Comparison of ENCODE assay signal across 8 cellular contexts in genomic region chr15:92714457-92715401, GRCh38. TPM values are rescaled to one million over a fixed set of nuclear protein-coding genes. Genes with fewer than 3 reads are reported as not detected.
A peak's percentile ranks its signal among the peaks of the same experiment; 100 is the strongest.
DNase-seq lines count a peak whose midpoint lies in the region; ATAC-seq and TF ChIP-seq lines count a peak whose summit lies in the region.

No MANE protein-coding gene starts in this region.

- no peaks in the 10 kb centered on the region for H3K27me3 ChIP-seq in kidney epithelial cell (ENCODE audit: control insufficient read depth, insufficient read depth, low read length)

- DNase-seq in NCI-H2029 (lab: John Stamatoyannopoulos, UW) = peak; percentile 12
- no peak for DNase-seq in NCI-H2029 treated with DMSO at 0.1 percent for 48 hours (lab: John Stamatoyannopoulos, UW)
- peak; percentile 54 for DNase-seq in NCI-H226
- DNase-seq in cerebellum (ENCODE audit: low spot score) = peak; percentile 72
- no peak for DNase-seq in kidney epithelial cell (ENCODE audit: low read depth)
- peak; percentile 81 for DNase-seq in stimulated activated CD4-positive, alpha-beta T cell treated with anti-CD3 and anti-CD28 coated beads, Interleukin-15, amount 100 ng/mL, for 24 hours

- peak overlapping the region; percentile 46 for H3K4me3 ChIP-seq in kidney epithelial cell (ENCODE audit: low read depth, low read length)

- H3K36me3 ChIP-seq in kidney epithelial cell (ENCODE audit: control insufficient read depth, insufficient read depth, low read length) = no peaks in the 10 kb centered on the region

- TF ChIP-seq CTCF in kidney epithelial cell (IDR thresholded peaks at IDR 0.05; ENCODE audit: insufficient read depth, low read length, poor library complexity, severe bottlenecking) = peak; percentile 77

- ATAC-seq in HG03045 (IDR thresholded peaks at IDR 0.05; ENCODE audit: unreplicated experiment) = peak; percentile 72
- peak; percentile 64 to 84 for ATAC-seq in activated CD4-positive, CD25-positive, alpha-beta regulatory T cell treated with anti-CD3 and anti-CD28 coated beads, Interleukin-2, amount 50 U/mL, for 24 hours

RNA-seq across cellular contexts. Expression of gene FAM174B, which starts 59.2 kb away (rescaled TPM):
- total RNA-seq in cerebellum (25.0 TPM), kidney epithelial cell (16.6 and 18.9 TPM in 2 replicates)

Comparison
In these comparisons a context has a peak if more than half of its experiments do, and no peak if none do; other contexts are left out.
1. DNase-seq: peak in NCI-H2029 (single experiment), NCI-H226 (single experiment), cerebellum (single experiment) and stimulated activated CD4-positive, alpha-beta T cell treated with anti-CD3 and anti-CD28 coated beads, Interleukin-15, amount 100 ng/mL, for 24 hours (single experiment); none in NCI-H2029 treated with DMSO at 0.1 percent for 48 hours (single experiment) and kidney epithelial cell (single experiment).